In genomic region chr4:48778431-48779094, GRCh38 we compare ENCODE assay signal across 8 cellular contexts. TPM values are rescaled to one million over a fixed set of nuclear protein-coding genes. Genes with fewer than 3 reads are reported as not detected.
DNase-seq lines count a peak whose midpoint lies in the region; ATAC-seq and TF ChIP-seq lines count a peak whose summit lies in the region.

No MANE protein-coding gene starts in this region.

- intact Hi-C loops in activated B cell treated with CpG ODN at 0.5 μM for 24 hours (cut with micrococcal nuclease) (no loop called here), gastrocnemius medialis (cut with DNase I; ENCODE audit: low total_unique reads) (loop anchor here (2.0 to 5.0 kb wide), 2 partner anchors 111 to 200 kb away; no protein-coding TSS in a partner anchor)

- peaks cover 22% of the 10 kb centered on the region for H3K4me1 ChIP-seq in HAP-1
- H3K4me1 ChIP-seq in foreskin keratinocyte = peaks cover 29% of the 10 kb centered on the region
- H3K4me1 ChIP-seq in gastrocnemius medialis = peaks cover 47 to 53% of the 10 kb centered on the region in 2 donors

- CTCF ChIA-PET in activated B cell treated with CpG ODN at 0.5 μM for 24 hours (lab: Charles Lee) = interaction anchor here (1.6 kb wide), 1 partner anchor 200 kb away, joined by 6 read pairs; no protein-coding TSS in a partner anchor

- H3K27ac ChIP-seq in foreskin keratinocyte = peak overlapping the region; percentile 78
- peak overlapping the region; percentile 92 to 97 (median 94) for H3K27ac ChIP-seq in gastrocnemius medialis

- DNase-seq in AG08396 (ENCODE audit: low spot score) (peak; percentile 33), HAP-1 (ENCODE audit: low spot score in 2 of 2) (peak in 1 of 2 experiments; percentile 39), activated B cell treated with CpG ODN at 0.5 μM for 24 hours (no peak), foreskin keratinocyte (peak in 1 of 2 donors; percentile 57), gastrocnemius medialis (no peak), GM19240 (ENCODE audit: insufficient read length, low spot score) (no peak)
- DNase-seq in stimulated activated CD4-positive, alpha-beta T cell treated with anti-CD3 and anti-CD28 coated beads, Interleukin-1b, Interleukin-23, amount 100 ng/mL, for 48 hours = no peak

- H3K4me1 Mint-ChIP-seq in activated B cell treated with CpG ODN at 0.5 μM for 24 hours = peaks cover 53% of the 10 kb centered on the region

- in situ Hi-C loops in HAP-1 (cut with MboI; ENCODE audit: low sequenced_read_pairs) (no loop called here), gastrocnemius medialis (cut with MboI; ENCODE audit: low sequenced_read_pairs in 4 of 4) (loop anchor here in 2 of 4 donors (5.0 to 25.0 kb wide), 2 partner anchors 54 to 441 kb away; partner anchors contain the start of genes SLAIN2 (in 2 of the 2) and OCIAD1 (in 1 of the 2))

- no peaks in the 10 kb centered on the region for H3K27me3 ChIP-seq in HAP-1 (ENCODE audit: low read depth)
- no peaks in the 10 kb centered on the region for H3K27me3 ChIP-seq in foreskin keratinocyte
- no peaks in the 10 kb centered on the region for H3K27me3 ChIP-seq in gastrocnemius medialis

- no peaks in the 10 kb centered on the region for H3K27me3 Mint-ChIP-seq in activated B cell treated with CpG ODN at 0.5 μM for 24 hours

- peak overlapping the region; percentile 80 for H3K4me3 ChIP-seq in HAP-1
- H3K4me3 ChIP-seq in gastrocnemius medialis = peak overlapping the region; percentile 82 to 93 (median 85)

- POLR2A ChIA-PET in activated B cell treated with CpG ODN at 0.5 μM for 24 hours (lab: Charles Lee) = interaction anchor here (0.8 to 3.5 kb wide), 5 partner anchors 9 to 128 kb away, joined by 3 to 38 read pairs (median 4); partner anchors contain the start of genes OCIAD1 and OCIAD2

- H3K9me3 Mint-ChIP-seq in activated B cell treated with CpG ODN at 0.5 μM for 24 hours = no peaks in the 10 kb centered on the region

- TF ChIP-seq CTCF in activated B cell treated with CpG ODN at 0.5 μM for 24 hours (IDR thresholded peaks at IDR 0.05) (no peak), foreskin keratinocyte (conservative IDR thresholded peaks at IDR 0.05) (no peak), gastrocnemius medialis (IDR thresholded peaks at IDR 0.05 in 4 of 5, conservative IDR thresholded peaks at IDR 0.05 in 1 of 5) (no peak)

- H3K36me3 Mint-ChIP-seq in activated B cell treated with CpG ODN at 0.5 μM for 24 hours (ENCODE audit: low read depth) = peaks cover 8% of the 10 kb centered on the region

- peak overlapping the region; percentile 94 for H3K4me3 Mint-ChIP-seq in activated B cell treated with CpG ODN at 0.5 μM for 24 hours

- ATAC-seq in activated B cell treated with CpG ODN at 0.5 μM for 24 hours (ENCODE audit: low read depth) = no peak
- no peak for ATAC-seq in foreskin keratinocyte
- no peak for ATAC-seq in gastrocnemius medialis
- ATAC-seq in GM19035 (IDR thresholded peaks at IDR 0.05; ENCODE audit: unreplicated experiment) = no peak

- 0 out of 2 replicates have a peak, but pooled peaks cover 2% of the 10 kb centered on the region for H3K36me3 ChIP-seq in HAP-1 (replicated peaks)
- H3K36me3 ChIP-seq in gastrocnemius medialis = no peaks in the 10 kb centered on the region

- H3K9me3 ChIP-seq in HAP-1 = no peaks in the 10 kb centered on the region
- no peaks in the 10 kb centered on the region for H3K9me3 ChIP-seq in gastrocnemius medialis

- no peak for TF ChIP-seq POLR2A in gastrocnemius medialis (IDR thresholded peaks at IDR 0.05)

- peak overlapping the region; percentile 79 for H3K27ac Mint-ChIP-seq in activated B cell treated with CpG ODN at 0.5 μM for 24 hours

RNA-seq across cellular contexts. Expression of gene FRYL, which starts 1.5 kb away (rescaled TPM):
- total RNA-seq in activated B cell treated with CpG ODN at 0.5 μM for 24 hours (82.4 and 91.5 TPM in 2 replicates), foreskin keratinocyte (57.3 and 61.7 TPM in 2 replicates), gastrocnemius medialis (10 to 100 TPM; 14.5 to 43.7 (median 20.1) TPM)
- 10.6 and 11.9 TPM in 2 replicates for polyA plus RNA-seq in foreskin keratinocyte

RNA-seq across cellular contexts. Expression of gene OCIAD1, which starts 52.3 kb away (rescaled TPM):
- total RNA-seq in activated B cell treated with CpG ODN at 0.5 μM for 24 hours (100 and 104 TPM in 2 replicates), foreskin keratinocyte (114 and 119 TPM in 2 replicates), gastrocnemius medialis (100 to 1,000 TPM in 3 of 4 donors, 10 to 100 TPM in 1; 84.4 to 157 (median 126) TPM)
- 103 and 115 TPM in 2 replicates for polyA plus RNA-seq in foreskin keratinocyte
